1 cellular context compared by ENCODE assay signal in the genomic region with DNA sequence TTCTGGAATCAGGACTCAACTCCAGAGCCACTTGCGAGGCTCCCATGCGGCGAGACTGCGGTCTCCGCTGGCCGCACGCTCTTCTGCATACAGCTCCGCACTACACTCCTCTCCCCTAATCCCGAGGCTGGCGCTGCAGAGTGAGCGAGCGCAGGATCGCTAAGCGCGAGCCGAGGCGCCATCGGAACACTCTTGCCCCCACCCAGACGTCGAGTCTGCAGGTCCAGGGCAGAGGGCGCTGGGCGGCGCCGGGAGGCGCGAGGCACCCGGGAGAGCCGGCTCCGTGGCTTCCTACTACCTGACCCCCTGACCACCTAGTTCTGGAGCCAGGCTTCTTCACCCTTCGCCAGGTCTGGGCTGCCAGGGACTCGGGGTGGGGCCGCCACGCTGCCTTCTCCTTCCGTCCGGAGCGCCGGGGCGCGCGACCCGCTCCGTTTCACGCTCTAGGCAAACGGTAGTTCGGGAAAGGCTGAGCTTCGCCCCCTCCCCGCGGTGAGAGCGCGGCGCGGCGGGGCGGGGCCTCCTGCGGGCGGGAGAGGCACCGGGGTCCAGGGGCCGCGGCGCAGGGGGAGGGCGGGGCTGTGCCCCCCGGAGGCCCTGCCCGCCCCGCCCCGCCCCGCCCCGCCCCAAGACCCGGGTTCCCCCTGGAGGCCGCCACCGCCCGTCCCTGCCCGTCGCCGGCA.
TF ChIP-seq lines count a peak whose summit lies in the region.

No MANE protein-coding gene starts in this region.

TF ChIP-seq in K562, 482 proteins besides CTCF, POLR2A, EP300 and RAD21 (continued from another document and continues in another):
- TF ChIP-seq, protein P1, sequence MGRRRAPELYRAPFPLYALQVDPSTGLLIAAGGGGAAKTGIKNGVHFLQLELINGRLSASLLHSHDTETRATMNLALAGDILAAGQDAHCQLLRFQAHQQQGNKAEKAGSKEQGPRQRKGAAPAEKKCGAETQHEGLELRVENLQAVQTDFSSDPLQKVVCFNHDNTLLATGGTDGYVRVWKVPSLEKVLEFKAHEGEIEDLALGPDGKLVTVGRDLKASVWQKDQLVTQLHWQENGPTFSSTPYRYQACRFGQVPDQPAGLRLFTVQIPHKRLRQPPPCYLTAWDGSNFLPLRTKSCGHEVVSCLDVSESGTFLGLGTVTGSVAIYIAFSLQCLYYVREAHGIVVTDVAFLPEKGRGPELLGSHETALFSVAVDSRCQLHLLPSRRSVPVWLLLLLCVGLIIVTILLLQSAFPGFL (CRISPR knock-in tag; IDR thresholded peaks at IDR 0.05): no peak
- no peak for TF ChIP-seq NFATC3 (IDR thresholded peaks at IDR 0.05)
- no peak for TF ChIP-seq SFPQ (IDR thresholded peaks at IDR 0.05; ENCODE audit: low read depth, low read length)
- no peak for TF ChIP-seq ZNF124 (CRISPR knock-in tag; IDR thresholded peaks at IDR 0.05)
- TF ChIP-seq TAF1 (IDR thresholded peaks at IDR 0.05; ENCODE audit: control insufficient read depth, extremely low read depth, insufficient read depth, low read length, severe bottlenecking): peak; percentile 71
- TF ChIP-seq, protein P2, sequence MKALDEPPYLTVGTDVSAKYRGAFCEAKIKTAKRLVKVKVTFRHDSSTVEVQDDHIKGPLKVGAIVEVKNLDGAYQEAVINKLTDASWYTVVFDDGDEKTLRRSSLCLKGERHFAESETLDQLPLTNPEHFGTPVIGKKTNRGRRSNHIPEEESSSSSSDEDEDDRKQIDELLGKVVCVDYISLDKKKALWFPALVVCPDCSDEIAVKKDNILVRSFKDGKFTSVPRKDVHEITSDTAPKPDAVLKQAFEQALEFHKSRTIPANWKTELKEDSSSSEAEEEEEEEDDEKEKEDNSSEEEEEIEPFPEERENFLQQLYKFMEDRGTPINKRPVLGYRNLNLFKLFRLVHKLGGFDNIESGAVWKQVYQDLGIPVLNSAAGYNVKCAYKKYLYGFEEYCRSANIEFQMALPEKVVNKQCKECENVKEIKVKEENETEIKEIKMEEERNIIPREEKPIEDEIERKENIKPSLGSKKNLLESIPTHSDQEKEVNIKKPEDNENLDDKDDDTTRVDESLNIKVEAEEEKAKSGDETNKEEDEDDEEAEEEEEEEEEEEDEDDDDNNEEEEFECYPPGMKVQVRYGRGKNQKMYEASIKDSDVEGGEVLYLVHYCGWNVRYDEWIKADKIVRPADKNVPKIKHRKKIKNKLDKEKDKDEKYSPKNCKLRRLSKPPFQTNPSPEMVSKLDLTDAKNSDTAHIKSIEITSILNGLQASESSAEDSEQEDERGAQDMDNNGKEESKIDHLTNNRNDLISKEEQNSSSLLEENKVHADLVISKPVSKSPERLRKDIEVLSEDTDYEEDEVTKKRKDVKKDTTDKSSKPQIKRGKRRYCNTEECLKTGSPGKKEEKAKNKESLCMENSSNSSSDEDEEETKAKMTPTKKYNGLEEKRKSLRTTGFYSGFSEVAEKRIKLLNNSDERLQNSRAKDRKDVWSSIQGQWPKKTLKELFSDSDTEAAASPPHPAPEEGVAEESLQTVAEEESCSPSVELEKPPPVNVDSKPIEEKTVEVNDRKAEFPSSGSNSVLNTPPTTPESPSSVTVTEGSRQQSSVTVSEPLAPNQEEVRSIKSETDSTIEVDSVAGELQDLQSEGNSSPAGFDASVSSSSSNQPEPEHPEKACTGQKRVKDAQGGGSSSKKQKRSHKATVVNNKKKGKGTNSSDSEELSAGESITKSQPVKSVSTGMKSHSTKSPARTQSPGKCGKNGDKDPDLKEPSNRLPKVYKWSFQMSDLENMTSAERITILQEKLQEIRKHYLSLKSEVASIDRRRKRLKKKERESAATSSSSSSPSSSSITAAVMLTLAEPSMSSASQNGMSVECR (CRISPR knock-in tag; IDR thresholded peaks at IDR 0.05): peak; percentile 24; the same call in 1 of the 2 replicates
- TF ChIP-seq ZNF217 (CRISPR knock-in tag; IDR thresholded peaks at IDR 0.05): no peak
- TF ChIP-seq, protein P3, sequence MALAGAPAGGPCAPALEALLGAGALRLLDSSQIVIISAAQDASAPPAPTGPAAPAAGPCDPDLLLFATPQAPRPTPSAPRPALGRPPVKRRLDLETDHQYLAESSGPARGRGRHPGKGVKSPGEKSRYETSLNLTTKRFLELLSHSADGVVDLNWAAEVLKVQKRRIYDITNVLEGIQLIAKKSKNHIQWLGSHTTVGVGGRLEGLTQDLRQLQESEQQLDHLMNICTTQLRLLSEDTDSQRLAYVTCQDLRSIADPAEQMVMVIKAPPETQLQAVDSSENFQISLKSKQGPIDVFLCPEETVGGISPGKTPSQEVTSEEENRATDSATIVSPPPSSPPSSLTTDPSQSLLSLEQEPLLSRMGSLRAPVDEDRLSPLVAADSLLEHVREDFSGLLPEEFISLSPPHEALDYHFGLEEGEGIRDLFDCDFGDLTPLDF (CRISPR knock-in tag; IDR thresholded peaks at IDR 0.05): peak; percentile 80; the same call in 1 of the 2 replicates
- 0 out of 2 replicates have a peak, but pooled peaks have one; percentile 71 for TF ChIP-seq TCF15 (CRISPR knock-in tag; IDR thresholded peaks at IDR 0.05)
- TF ChIP-seq MYC (IDR thresholded peaks at IDR 0.05; ENCODE audit: low read depth, low read length): peak; percentile 81
- TF ChIP-seq MYC (CRISPR knock-in tag; IDR thresholded peaks at IDR 0.05; ENCODE audit: borderline replicate concordance, low read depth): peak; percentile 96
- TF ChIP-seq, protein P4, sequence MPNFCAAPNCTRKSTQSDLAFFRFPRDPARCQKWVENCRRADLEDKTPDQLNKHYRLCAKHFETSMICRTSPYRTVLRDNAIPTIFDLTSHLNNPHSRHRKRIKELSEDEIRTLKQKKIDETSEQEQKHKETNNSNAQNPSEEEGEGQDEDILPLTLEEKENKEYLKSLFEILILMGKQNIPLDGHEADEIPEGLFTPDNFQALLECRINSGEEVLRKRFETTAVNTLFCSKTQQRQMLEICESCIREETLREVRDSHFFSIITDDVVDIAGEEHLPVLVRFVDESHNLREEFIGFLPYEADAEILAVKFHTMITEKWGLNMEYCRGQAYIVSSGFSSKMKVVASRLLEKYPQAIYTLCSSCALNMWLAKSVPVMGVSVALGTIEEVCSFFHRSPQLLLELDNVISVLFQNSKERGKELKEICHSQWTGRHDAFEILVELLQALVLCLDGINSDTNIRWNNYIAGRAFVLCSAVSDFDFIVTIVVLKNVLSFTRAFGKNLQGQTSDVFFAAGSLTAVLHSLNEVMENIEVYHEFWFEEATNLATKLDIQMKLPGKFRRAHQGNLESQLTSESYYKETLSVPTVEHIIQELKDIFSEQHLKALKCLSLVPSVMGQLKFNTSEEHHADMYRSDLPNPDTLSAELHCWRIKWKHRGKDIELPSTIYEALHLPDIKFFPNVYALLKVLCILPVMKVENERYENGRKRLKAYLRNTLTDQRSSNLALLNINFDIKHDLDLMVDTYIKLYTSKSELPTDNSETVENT (CRISPR knock-in tag; IDR thresholded peaks at IDR 0.05): peak; percentile 87
- no peak for TF ChIP-seq ID3 (CRISPR knock-in tag; IDR thresholded peaks at IDR 0.05)
- TF ChIP-seq ID3 (tag; IDR thresholded peaks at IDR 0.05): peak; percentile 65; the same call in 1 of the 2 replicates
- 0 out of 4 replicates have a peak, but pooled peaks of 1 of the 2 experiments have one; percentile 6 for TF ChIP-seq SIN3A (IDR thresholded peaks at IDR 0.05; ENCODE audit: borderline replicate concordance in 2 of 2, control insufficient read depth in 1 of 2, low read depth in 2 of 2, low read length in 2 of 2)
- TF ChIP-seq ZNF444 (CRISPR knock-in tag; IDR thresholded peaks at IDR 0.05): no peak
- peak; percentile 87; the same call in 1 of the 2 replicates for TF ChIP-seq KLF6 (CRISPR knock-in tag; IDR thresholded peaks at IDR 0.05; ENCODE audit: borderline replicate concordance)
- TF ChIP-seq LARP7 (IDR thresholded peaks at IDR 0.05): 0 out of 2 replicates have a peak, but pooled peaks have one; percentile 61
- 0 out of 2 replicates have a peak, but pooled peaks have one; percentile 12 for TF ChIP-seq CBFA2T3 (IDR thresholded peaks at IDR 0.05)
- peak; percentile 94 for TF ChIP-seq CBX1 (IDR thresholded peaks at IDR 0.05; ENCODE audit: low read depth)
- TF ChIP-seq HNRNPLL (IDR thresholded peaks at IDR 0.05; ENCODE audit: low read depth, low read length, poor library complexity, severe bottlenecking): peak; percentile 49
- TF ChIP-seq NBN (IDR thresholded peaks at IDR 0.05; ENCODE audit: low read depth): peak; percentile 41; the same call in 1 of the 2 replicates
- TF ChIP-seq ZNF165 (CRISPR knock-in tag; IDR thresholded peaks at IDR 0.05; ENCODE audit: borderline replicate concordance): peak; percentile 41; the same call in 1 of the 2 replicates
- peak; percentile 92 for TF ChIP-seq HMGN3 (IDR thresholded peaks at IDR 0.05; ENCODE audit: borderline replicate concordance, extremely low read depth, insufficient read length, low read depth, low read length)
- peak; percentile 35 for TF ChIP-seq ETV1 (tag; conservative IDR thresholded peaks at IDR 0.05; ENCODE audit: low read depth)
- TF ChIP-seq BHLHE40 (IDR thresholded peaks at IDR 0.05; ENCODE audit: low read length): peak; percentile 30; the same call in 1 of the 2 replicates
- TF ChIP-seq ZNF79 (CRISPR knock-in tag; IDR thresholded peaks at IDR 0.05; ENCODE audit: low read depth): no peak
- TF ChIP-seq L3MBTL2 (IDR thresholded peaks at IDR 0.05): peak; percentile 96
- TF ChIP-seq SAP30 (IDR thresholded peaks at IDR 0.05; ENCODE audit: borderline replicate concordance, insufficient read depth, low read depth, low read length, poor library complexity, severe bottlenecking): peak; percentile 25
- TF ChIP-seq SMAD1 (IDR thresholded peaks at IDR 0.05; ENCODE audit: low read depth, low read length, partially characterized antibody): peak; percentile 46
- peak; percentile 29; the same call in 1 of the 2 replicates for TF ChIP-seq TEAD4 (IDR thresholded peaks at IDR 0.05; ENCODE audit: low read length)
- no peak; the same call in 1 of the 2 replicates for TF ChIP-seq TEAD4 (CRISPR knock-in tag; IDR thresholded peaks at IDR 0.05; ENCODE audit: borderline replicate concordance)
- peak; percentile 45; the same call in 1 of the 2 replicates for TF ChIP-seq ZSCAN32 (CRISPR knock-in tag; IDR thresholded peaks at IDR 0.05)
- peak; percentile 79 for TF ChIP-seq TBP (optimal IDR thresholded peaks at IDR 0.05; ENCODE audit: low read depth, low read length)
- TF ChIP-seq, protein P5, sequence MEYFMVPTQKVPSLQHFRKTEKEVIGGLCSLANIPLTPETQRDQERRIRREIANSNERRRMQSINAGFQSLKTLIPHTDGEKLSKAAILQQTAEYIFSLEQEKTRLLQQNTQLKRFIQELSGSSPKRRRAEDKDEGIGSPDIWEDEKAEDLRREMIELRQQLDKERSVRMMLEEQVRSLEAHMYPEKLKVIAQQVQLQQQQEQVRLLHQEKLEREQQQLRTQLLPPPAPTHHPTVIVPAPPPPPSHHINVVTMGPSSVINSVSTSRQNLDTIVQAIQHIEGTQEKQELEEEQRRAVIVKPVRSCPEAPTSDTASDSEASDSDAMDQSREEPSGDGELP (CRISPR knock-in tag; IDR thresholded peaks at IDR 0.05; ENCODE audit: borderline replicate concordance): peak; percentile 77; the same call in 1 of the 2 replicates
- TF ChIP-seq, protein P6, sequence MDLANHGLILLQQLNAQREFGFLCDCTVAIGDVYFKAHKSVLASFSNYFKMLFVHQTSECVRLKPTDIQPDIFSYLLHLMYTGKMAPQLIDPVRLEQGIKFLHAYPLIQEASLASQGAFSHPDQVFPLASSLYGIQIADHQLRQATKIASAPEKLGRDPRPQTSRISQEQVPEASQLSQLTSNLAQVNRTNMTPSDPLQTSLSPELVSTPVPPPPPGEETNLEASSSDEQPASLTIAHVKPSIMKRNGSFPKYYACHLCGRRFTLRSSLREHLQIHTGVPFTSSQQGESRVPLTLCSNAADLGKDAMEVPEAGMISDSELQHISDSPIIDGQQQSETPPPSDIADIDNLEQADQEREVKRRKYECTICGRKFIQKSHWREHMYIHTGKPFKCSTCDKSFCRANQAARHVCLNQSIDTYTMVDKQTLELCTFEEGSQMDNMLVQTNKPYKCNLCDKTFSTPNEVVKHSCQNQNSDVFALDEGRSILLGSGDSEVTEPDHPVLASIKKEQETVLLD (IDR thresholded peaks at IDR 0.05): no peak
- TF ChIP-seq SMAD4 (CRISPR knock-in tag; conservative IDR thresholded peaks at IDR 0.05): peak; percentile 90
- TF ChIP-seq, protein P7, sequence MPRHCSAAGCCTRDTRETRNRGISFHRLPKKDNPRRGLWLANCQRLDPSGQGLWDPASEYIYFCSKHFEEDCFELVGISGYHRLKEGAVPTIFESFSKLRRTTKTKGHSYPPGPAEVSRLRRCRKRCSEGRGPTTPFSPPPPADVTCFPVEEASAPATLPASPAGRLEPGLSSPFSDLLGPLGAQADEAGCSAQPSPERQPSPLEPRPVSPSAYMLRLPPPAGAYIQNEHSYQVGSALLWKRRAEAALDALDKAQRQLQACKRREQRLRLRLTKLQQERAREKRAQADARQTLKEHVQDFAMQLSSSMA (CRISPR knock-in tag; IDR thresholded peaks at IDR 0.05): no peak
- TF ChIP-seq ELK3 (CRISPR knock-in tag; IDR thresholded peaks at IDR 0.05): peak; percentile 84; the same call in 1 of the 2 replicates
- TF ChIP-seq HIVEP1 (CRISPR knock-in tag; IDR thresholded peaks at IDR 0.05): 0 out of 2 replicates have a peak, but pooled peaks have one; percentile 58
- TF ChIP-seq FOXP1 (CRISPR knock-in tag; IDR thresholded peaks at IDR 0.05): peak; percentile 62
